ENCODE assay signal across 2 cellular contexts in the genomic region with DNA sequence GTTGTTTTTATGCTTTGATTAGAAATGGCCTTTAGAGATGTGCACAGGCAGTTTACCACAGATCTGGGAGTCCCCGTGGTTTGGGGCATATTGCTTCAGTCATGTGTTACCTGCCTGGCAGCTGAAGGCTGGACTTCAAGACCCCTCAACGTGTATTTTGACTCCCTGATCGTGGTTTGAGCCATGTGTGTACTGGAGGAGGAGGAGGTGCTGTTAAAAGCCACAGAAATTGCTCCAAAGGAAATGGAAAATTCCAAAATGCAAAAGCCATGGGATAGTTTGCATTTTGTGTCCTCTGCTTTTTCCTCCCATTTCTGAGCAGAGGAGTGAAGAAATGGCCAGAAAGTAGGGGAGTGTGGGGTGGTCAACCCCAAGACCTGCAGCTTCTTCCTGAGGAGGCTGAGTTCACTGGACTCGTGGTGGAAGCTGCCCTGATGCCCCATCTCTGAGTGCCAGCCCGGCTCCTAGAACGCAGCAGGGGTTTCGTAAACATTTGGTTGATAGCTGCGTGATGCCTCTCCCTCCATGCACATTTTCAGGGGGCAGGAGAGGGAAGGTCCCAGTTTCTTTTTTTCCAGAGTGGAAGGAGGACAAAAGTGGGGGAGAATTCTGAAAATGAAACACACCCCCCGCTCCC.
TF ChIP-seq lines count a peak whose summit lies in the region.

No MANE protein-coding gene starts in this region.

TF ChIP-seq in HepG2, 621 proteins besides CTCF, POLR2A, EP300 and RAD21:
- TF ChIP-seq XRCC5 (optimal IDR thresholded peaks at IDR 0.05; ENCODE audit: low read length) (peak; percentile 24), NRL (CRISPR knock-in tag; IDR thresholded peaks at IDR 0.05; ENCODE audit: borderline replicate concordance) (no peak)

TF ChIP-seq in H1, 55 proteins besides CTCF, POLR2A, EP300 and RAD21:
- TF ChIP-seq SUZ12 (IDR thresholded peaks at IDR 0.05; ENCODE audit: low read length) (no peak), BRCA1 (IDR thresholded peaks at IDR 0.05; ENCODE audit: low read depth, low read length) (no peak)
TF ChIP-seq in H1: peak in this region for 0.
